1 cellular context compared by ENCODE assay signal in the genomic region with DNA sequence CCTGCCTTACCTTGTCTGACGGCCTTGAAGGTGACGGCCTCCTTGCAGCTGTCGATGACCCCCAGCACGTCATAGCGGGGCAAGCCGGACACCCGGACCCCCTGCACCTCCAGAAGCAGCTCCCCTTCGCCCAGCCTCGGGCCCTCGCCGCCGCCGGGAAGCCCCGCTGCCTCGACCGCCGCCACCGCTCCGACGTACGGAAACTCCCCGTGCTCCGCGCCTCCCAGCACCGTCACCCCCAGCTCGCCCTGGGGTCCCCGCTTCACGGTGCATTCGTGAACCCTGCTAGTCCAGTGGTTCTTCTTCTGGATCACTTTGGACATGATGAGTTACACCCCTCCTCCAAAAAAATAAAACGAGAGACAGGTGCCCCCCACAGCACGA.
TF ChIP-seq lines count a peak whose summit lies in the region.

No MANE protein-coding gene starts in this region.

TF ChIP-seq in HepG2, 621 proteins besides CTCF, POLR2A, EP300 and RAD21 (continued from another document and continues in another):
- TF ChIP-seq, protein P1, sequence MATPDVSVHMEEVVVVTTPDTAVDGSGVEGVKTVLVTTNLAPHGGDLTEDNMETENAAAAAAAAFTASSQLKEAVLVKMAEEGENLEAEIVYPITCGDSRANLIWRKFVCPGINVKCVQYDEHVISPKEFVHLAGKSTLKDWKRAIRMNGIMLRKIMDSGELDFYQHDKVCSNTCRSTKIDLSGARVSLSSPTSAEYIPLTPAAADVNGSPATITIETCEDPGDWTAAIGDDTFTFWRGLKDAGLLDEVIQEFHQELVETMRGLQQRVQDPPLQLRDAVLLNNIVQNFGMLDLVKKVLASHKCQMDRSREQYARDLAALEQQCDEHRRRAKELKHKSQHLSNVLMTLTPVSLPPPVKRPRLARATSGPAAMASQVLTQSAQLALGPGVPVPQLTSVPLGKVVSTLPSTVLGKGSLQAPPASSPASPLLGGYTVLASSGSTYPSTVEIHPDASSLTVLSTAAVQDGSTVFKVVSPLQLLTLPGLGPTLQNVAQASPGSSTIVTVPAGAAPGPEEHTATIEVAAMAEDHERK (CRISPR knock-in tag; IDR thresholded peaks at IDR 0.05; ENCODE audit: low read depth) = no peak
- TF ChIP-seq, protein P2, sequence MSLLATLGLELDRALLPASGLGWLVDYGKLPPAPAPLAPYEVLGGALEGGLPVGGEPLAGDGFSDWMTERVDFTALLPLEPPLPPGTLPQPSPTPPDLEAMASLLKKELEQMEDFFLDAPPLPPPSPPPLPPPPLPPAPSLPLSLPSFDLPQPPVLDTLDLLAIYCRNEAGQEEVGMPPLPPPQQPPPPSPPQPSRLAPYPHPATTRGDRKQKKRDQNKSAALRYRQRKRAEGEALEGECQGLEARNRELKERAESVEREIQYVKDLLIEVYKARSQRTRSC (CRISPR knock-in tag; IDR thresholded peaks at IDR 0.05; ENCODE audit: low read depth) = no peak
- TF ChIP-seq SIN3B (IDR thresholded peaks at IDR 0.05; ENCODE audit: low read length) (no peak), SIX4 (CRISPR knock-in tag; IDR thresholded peaks at IDR 0.05) (no peak), SRY (CRISPR knock-in tag; IDR thresholded peaks at IDR 0.05) (peak; percentile 51), DMAP1 (CRISPR knock-in tag; IDR thresholded peaks at IDR 0.05) (0 out of 2 replicates have a peak, but pooled peaks have one; percentile 7), KDM4B (CRISPR knock-in tag; IDR thresholded peaks at IDR 0.05) (no peak), NFKB2 (CRISPR knock-in tag; IDR thresholded peaks at IDR 0.05; ENCODE audit: borderline replicate concordance) (no peak), JDP2 (CRISPR knock-in tag; IDR thresholded peaks at IDR 0.05; ENCODE audit: borderline replicate concordance) (no peak), EED (CRISPR knock-in tag; IDR thresholded peaks at IDR 0.05) (0 out of 2 replicates have a peak, but pooled peaks have one; percentile 15), SOX6 (IDR thresholded peaks at IDR 0.05) (no peak), SOX6 (CRISPR knock-in tag; IDR thresholded peaks at IDR 0.05) (no peak), POLR2G (IDR thresholded peaks at IDR 0.05; ENCODE audit: low read depth, low read length) (no peak), NFIB (CRISPR knock-in tag; IDR thresholded peaks at IDR 0.05; ENCODE audit: borderline replicate concordance) (no peak), GLI4 (CRISPR knock-in tag; IDR thresholded peaks at IDR 0.05; ENCODE audit: borderline replicate concordance) (no peak), SATB2 (CRISPR knock-in tag; IDR thresholded peaks at IDR 0.05) (no peak), RORA (CRISPR knock-in tag; IDR thresholded peaks at IDR 0.05) (no peak), TBX3 (IDR thresholded peaks at IDR 0.05; ENCODE audit: borderline replicate concordance) (no peak), ZNF441 (CRISPR knock-in tag; IDR thresholded peaks at IDR 0.05; ENCODE audit: borderline replicate concordance) (no peak), SAFB2 (CRISPR knock-in tag; IDR thresholded peaks at IDR 0.05; ENCODE audit: borderline replicate concordance, low read depth) (no peak), ATRX (CRISPR knock-in tag; IDR thresholded peaks at IDR 0.05; ENCODE audit: borderline replicate concordance) (no peak), NFKBIZ (CRISPR knock-in tag; IDR thresholded peaks at IDR 0.05) (no peak), ZNF709 (CRISPR knock-in tag; IDR thresholded peaks at IDR 0.05) (no peak), TP53 (CRISPR knock-in tag; conservative IDR thresholded peaks at IDR 0.05) (no peak), KDM3A (CRISPR knock-in tag; IDR thresholded peaks at IDR 0.05; ENCODE audit: low read depth) (no peak), ZSCAN22 (CRISPR knock-in tag; IDR thresholded peaks at IDR 0.05) (no peak), ZNF672 (CRISPR knock-in tag; IDR thresholded peaks at IDR 0.05) (no peak)
- TF ChIP-seq, protein P3, sequence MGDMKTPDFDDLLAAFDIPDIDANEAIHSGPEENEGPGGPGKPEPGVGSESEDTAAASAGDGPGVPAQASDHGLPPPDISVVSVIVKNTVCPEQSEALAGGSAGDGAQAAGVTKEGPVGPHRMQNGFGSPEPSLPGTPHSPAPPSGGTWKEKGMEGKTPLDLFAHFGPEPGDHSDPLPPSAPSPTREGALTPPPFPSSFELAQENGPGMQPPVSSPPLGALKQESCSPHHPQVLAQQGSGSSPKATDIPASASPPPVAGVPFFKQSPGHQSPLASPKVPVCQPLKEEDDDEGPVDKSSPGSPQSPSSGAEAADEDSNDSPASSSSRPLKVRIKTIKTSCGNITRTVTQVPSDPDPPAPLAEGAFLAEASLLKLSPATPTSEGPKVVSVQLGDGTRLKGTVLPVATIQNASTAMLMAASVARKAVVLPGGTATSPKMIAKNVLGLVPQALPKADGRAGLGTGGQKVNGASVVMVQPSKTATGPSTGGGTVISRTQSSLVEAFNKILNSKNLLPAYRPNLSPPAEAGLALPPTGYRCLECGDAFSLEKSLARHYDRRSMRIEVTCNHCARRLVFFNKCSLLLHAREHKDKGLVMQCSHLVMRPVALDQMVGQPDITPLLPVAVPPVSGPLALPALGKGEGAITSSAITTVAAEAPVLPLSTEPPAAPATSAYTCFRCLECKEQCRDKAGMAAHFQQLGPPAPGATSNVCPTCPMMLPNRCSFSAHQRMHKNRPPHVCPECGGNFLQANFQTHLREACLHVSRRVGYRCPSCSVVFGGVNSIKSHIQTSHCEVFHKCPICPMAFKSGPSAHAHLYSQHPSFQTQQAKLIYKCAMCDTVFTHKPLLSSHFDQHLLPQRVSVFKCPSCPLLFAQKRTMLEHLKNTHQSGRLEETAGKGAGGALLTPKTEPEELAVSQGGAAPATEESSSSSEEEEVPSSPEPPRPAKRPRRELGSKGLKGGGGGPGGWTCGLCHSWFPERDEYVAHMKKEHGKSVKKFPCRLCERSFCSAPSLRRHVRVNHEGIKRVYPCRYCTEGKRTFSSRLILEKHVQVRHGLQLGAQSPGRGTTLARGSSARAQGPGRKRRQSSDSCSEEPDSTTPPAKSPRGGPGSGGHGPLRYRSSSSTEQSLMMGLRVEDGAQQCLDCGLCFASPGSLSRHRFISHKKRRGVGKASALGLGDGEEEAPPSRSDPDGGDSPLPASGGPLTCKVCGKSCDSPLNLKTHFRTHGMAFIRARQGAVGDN (CRISPR knock-in tag; IDR thresholded peaks at IDR 0.05) = peak; percentile 35; the same call in 1 of the 2 replicates
- TF ChIP-seq, protein P4, sequence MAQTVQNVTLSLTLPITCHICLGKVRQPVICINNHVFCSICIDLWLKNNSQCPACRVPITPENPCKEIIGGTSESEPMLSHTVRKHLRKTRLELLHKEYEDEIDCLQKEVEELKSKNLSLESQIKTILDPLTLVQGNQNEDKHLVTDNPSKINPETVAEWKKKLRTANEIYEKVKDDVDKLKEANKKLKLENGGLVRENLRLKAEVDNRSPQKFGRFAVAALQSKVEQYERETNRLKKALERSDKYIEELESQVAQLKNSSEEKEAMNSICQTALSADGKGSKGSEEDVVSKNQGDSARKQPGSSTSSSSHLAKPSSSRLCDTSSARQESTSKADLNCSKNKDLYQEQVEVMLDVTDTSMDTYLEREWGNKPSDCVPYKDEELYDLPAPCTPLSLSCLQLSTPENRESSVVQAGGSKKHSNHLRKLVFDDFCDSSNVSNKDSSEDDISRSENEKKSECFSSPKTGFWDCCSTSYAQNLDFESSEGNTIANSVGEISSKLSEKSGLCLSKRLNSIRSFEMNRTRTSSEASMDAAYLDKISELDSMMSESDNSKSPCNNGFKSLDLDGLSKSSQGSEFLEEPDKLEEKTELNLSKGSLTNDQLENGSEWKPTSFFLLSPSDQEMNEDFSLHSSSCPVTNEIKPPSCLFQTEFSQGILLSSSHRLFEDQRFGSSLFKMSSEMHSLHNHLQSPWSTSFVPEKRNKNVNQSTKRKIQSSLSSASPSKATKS (CRISPR knock-in tag; IDR thresholded peaks at IDR 0.05) = 0 out of 2 replicates have a peak, but pooled peaks have one; percentile 22
- TF ChIP-seq, protein P5, sequence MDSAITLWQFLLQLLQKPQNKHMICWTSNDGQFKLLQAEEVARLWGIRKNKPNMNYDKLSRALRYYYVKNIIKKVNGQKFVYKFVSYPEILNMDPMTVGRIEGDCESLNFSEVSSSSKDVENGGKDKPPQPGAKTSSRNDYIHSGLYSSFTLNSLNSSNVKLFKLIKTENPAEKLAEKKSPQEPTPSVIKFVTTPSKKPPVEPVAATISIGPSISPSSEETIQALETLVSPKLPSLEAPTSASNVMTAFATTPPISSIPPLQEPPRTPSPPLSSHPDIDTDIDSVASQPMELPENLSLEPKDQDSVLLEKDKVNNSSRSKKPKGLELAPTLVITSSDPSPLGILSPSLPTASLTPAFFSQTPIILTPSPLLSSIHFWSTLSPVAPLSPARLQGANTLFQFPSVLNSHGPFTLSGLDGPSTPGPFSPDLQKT (CRISPR knock-in tag; IDR thresholded peaks at IDR 0.05; ENCODE audit: borderline replicate concordance) = no peak
- TF ChIP-seq, protein P6, sequence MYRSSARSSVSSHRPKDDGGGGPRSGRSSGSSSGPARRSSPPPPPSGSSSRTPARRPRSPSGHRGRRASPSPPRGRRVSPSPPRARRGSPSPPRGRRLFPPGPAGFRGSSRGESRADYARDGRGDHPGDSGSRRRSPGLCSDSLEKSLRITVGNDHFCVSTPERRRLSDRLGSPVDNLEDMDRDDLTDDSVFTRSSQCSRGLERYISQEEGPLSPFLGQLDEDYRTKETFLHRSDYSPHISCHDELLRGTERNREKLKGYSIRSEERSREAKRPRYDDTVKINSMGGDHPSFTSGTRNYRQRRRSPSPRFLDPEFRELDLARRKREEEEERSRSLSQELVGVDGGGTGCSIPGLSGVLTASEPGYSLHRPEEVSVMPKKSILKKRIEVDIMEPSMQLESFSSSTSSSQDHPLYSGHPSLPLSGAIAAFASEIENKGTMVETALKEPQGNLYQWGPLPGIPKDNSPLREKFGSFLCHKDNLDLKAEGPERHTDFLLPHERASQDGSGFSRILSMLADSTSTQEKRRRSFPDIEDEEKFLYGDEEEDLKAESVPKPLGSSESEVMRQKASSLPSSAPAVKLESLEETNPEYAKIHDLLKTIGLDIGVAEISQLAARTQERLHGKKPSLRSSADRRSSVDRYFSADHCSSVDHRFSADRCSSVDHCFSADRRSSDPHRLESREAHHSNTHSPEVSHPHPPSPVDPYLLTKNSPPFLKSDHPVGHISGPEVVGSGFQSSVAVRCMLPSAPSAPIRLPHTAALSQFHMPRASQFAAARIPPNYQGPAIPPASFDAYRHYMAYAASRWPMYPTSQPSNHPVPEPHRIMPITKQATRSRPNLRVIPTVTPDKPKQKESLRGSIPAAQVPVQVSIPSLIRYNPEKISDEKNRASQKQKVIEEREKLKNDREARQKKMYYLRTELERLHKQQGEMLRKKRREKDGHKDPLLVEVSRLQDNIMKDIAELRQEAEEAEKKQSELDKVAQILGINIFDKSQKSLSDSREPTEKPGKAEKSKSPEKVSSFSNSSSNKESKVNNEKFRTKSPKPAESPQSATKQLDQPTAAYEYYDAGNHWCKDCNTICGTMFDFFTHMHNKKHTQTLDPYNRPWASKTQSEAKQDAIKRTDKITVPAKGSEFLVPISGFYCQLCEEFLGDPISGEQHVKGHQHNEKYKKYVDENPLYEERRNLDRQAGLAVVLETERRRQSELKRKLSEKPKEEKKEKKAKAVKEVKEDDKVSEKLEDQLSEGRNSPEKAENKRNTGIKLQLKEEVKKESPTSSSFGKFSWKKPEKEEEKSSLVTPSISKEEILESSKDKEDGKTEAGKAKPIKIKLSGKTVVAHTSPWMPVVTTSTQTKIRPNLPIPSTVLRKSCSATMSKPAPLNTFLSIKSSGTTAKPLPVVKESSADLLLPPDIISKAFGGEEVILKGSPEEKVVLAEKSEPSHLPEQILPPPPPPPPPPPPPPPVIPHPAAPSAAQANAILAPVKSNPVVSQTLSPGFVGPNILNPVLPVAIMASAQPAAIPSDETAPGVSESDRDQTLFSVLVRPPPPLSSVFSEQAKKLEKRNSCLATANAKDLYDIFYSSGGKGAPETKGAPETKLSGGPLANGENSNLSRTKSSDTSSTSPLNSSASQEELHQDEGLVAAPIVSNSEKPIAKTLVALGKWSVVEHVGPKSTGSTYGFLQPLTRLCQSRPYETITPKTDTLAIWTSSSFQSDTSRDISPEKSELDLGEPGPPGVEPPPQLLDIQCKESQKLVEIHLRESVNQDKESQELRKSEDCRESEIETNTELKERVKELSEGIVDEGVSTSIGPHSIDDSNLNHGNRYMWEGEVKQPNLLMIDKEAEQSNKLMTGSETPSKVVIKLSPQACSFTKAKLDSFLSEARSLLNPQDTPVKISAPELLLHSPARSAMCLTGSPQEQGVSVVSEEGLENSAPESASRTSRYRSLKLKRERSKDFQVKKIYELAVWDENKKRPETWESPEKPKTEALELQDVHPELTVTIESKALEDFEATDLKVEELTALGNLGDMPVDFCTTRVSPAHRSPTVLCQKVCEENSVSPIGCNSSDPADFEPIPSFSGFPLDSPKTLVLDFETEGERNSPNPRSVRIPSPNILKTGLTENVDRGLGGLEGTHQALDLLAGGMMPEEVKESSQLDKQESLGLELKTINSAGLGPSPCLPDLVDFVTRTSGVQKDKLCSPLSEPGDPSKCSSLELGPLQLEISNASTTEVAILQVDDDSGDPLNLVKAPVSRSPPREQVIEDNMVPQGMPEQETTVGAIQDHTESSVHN (CRISPR knock-in tag; IDR thresholded peaks at IDR 0.05) = no peak
- TF ChIP-seq, protein P7, sequence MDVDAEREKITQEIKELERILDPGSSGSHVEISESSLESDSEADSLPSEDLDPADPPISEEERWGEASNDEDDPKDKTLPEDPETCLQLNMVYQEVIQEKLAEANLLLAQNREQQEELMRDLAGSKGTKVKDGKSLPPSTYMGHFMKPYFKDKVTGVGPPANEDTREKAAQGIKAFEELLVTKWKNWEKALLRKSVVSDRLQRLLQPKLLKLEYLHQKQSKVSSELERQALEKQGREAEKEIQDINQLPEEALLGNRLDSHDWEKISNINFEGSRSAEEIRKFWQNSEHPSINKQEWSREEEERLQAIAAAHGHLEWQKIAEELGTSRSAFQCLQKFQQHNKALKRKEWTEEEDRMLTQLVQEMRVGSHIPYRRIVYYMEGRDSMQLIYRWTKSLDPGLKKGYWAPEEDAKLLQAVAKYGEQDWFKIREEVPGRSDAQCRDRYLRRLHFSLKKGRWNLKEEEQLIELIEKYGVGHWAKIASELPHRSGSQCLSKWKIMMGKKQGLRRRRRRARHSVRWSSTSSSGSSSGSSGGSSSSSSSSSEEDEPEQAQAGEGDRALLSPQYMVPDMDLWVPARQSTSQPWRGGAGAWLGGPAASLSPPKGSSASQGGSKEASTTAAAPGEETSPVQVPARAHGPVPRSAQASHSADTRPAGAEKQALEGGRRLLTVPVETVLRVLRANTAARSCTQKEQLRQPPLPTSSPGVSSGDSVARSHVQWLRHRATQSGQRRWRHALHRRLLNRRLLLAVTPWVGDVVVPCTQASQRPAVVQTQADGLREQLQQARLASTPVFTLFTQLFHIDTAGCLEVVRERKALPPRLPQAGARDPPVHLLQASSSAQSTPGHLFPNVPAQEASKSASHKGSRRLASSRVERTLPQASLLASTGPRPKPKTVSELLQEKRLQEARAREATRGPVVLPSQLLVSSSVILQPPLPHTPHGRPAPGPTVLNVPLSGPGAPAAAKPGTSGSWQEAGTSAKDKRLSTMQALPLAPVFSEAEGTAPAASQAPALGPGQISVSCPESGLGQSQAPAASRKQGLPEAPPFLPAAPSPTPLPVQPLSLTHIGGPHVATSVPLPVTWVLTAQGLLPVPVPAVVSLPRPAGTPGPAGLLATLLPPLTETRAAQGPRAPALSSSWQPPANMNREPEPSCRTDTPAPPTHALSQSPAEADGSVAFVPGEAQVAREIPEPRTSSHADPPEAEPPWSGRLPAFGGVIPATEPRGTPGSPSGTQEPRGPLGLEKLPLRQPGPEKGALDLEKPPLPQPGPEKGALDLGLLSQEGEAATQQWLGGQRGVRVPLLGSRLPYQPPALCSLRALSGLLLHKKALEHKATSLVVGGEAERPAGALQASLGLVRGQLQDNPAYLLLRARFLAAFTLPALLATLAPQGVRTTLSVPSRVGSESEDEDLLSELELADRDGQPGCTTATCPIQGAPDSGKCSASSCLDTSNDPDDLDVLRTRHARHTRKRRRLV (CRISPR knock-in tag; IDR thresholded peaks at IDR 0.05) = no peak
